ENCODE assay signal across 8 cellular contexts in genomic region chr7:47603514-47604255, GRCh38. TPM values are rescaled to one million over a fixed set of nuclear protein-coding genes. Genes with fewer than 3 reads are reported as not detected.
DNase-seq lines count a peak whose midpoint lies in the region; ATAC-seq, FAIRE-seq and TF ChIP-seq lines count a peak whose summit lies in the region.
"Not testable (repeated sequence)": the region's sequence is repeated elsewhere in the genome, so short reads cannot be mapped to it uniquely, and the experiment has no call there.
"Had no signal": no experiment of that assay in that cellular context is flagged by ENCODE, and none has a peak within 500 bp of the region (broad histone marks: within the 10 kb centered on the region; RNA-seq: fewer than 3 reads in every experiment).

No MANE protein-coding gene starts in this region.

- peak overlapping the region; percentile 92 for H3K23ac ChIP-seq in IMR-90 (ENCODE audit: low read depth, low read length)

- H2BK15ac ChIP-seq in IMR-90 (ENCODE audit: low read depth, low read length) = peak overlapping the region; percentile 90; the same call in 2 of the 3 replicates

- H3K9me1 ChIP-seq in IMR-90 (ENCODE audit: insufficient read depth, low read length) = peaks cover 30% of the 10 kb centered on the region

- CTCF ChIA-PET in A549 (lab: Yijun Ruan, JAX) = interaction anchor here (0.7 to 1.6 kb wide), 7 partner anchors 17 to 337 kb away, joined by 3 to 5 read pairs (median 3); no protein-coding TSS in a partner anchor
- CTCF ChIA-PET in IMR-90 (lab: Yijun Ruan, JAX) = interaction anchor here (1.1 to 1.2 kb wide), 2 partner anchors 155 to 192 kb away, joined by 3 to 4 read pairs; no protein-coding TSS in a partner anchor

- peak overlapping the region; percentile 90 for H3K18ac ChIP-seq in IMR-90 (ENCODE audit: low read depth, low read length)

- peak overlapping the region; percentile 88 to 92 for H4K8ac ChIP-seq in IMR-90 (ENCODE audit: low read depth in 2 of 2, low read length in 2 of 2)

- peaks cover 70% of the 10 kb centered on the region for H3K4me1 Mint-ChIP-seq in chondrocyte (ENCODE audit: low read depth)
- peaks cover 39% of the 10 kb centered on the region for H3K4me1 Mint-ChIP-seq in nephron

- H3K9me3 Mint-ChIP-seq in chondrocyte (ENCODE audit: low read depth); nephron: not testable (repeated sequence)

- H3K79me1 ChIP-seq in IMR-90 (ENCODE audit: low read depth in 1 of 2, low read length in 2 of 2) = peaks cover 0 to 17% of the 10 kb centered on the region in 2 experiments; a peak in 1 of 4 replicates

- not testable (repeated sequence) for TF ChIP-seq POLR2A in A549 (IDR thresholded peaks at IDR 0.05; ENCODE audit: low read length); IMR-90 (IDR thresholded peaks at IDR 0.05; ENCODE audit: low read depth, low read length); stomach (IDR thresholded peaks at IDR 0.05)

- ATAC-seq in A549; IMR-90 (ENCODE audit: low read depth): not testable (repeated sequence)

- TF ChIP-seq CTCF in A549 (IDR thresholded peaks at IDR 0.05); IMR-90 (conservative IDR thresholded peaks at IDR 0.05; ENCODE audit: low read depth, low read length); chondrocyte (IDR thresholded peaks at IDR 0.05); liver (IDR thresholded peaks at IDR 0.05; ENCODE audit: low read depth, low read length, missing input control); nephron (IDR thresholded peaks at IDR 0.05; ENCODE audit: unreplicated experiment in 3 of 3); stomach (IDR thresholded peaks at IDR 0.05): not testable (repeated sequence)

- H3K4me1 ChIP-seq in A549 (peaks cover 95% of the 10 kb centered on the region), IMR-90 (ENCODE audit: control insufficient read depth, insufficient read depth, low read length) (peaks cover 39% of the 10 kb centered on the region), SJSA1 (replicated peaks) (peaks cover 74% of the 10 kb centered on the region), liver (ENCODE audit: control insufficient read depth in 4 of 4, insufficient read depth in 4 of 4, low read length in 3 of 4) (peaks cover 7 to 64% (median 58%) of the 10 kb centered on the region in 4 donors), stomach (peaks cover 26 to 54% (median 43%) of the 10 kb centered on the region in 4 donors)

- peak overlapping the region; percentile 85 for H3K27ac Mint-ChIP-seq in chondrocyte (ENCODE audit: unreplicated experiment)
- H3K27ac Mint-ChIP-seq in nephron = peak overlapping the region in 2 of 3 experiments; percentile 88 to 90

- peak overlapping the region; percentile 94 for H3K4ac ChIP-seq in IMR-90 (ENCODE audit: low read depth, low read length)

- not testable (repeated sequence) for TF ChIP-seq EP300 in A549 (IDR thresholded peaks at IDR 0.05); stomach (IDR thresholded peaks at IDR 0.05)

- H3K36me3 Mint-ChIP-seq in chondrocyte (ENCODE audit: low read depth); nephron (ENCODE audit: low read depth): not testable (repeated sequence)

- H3K9me3 ChIP-seq in A549; IMR-90 (ENCODE audit: control insufficient read depth, insufficient read depth, low read length); SJSA1 (replicated peaks); liver (ENCODE audit: control insufficient read depth in 4 of 4, low read length in 3 of 4); stomach: not testable (repeated sequence)

- not testable (repeated sequence) for FAIRE-seq in A549 (lab: Jason Lieb, UNC)

- H2AK5ac ChIP-seq in IMR-90 (ENCODE audit: low read depth, low read length) = peak overlapping the region; percentile 81

- H4K20me1 ChIP-seq in IMR-90 (ENCODE audit: insufficient read depth, low read length) = not testable (repeated sequence)

- dilution Hi-C loops in IMR-90 (cut with HindIII; ENCODE audit: low sequenced_read_pairs, unreplicated experiment) = not testable (repeated sequence)

- H4K5ac ChIP-seq in IMR-90 (ENCODE audit: low read depth, low read length) = peak overlapping the region; percentile 88; the same call in 1 of the 2 replicates

- peak overlapping the region; percentile 94; the same call in 1 of the 2 replicates for H3K56ac ChIP-seq in IMR-90 (ENCODE audit: extremely low read depth, insufficient read depth, low read length)

- not testable (repeated sequence) for H3K9ac ChIP-seq in IMR-90 (ENCODE audit: low read depth, low read length); liver (ENCODE audit: low read depth in 1 of 2, low read length in 2 of 2)

- not testable (repeated sequence) for BruUV-seq in IMR-90 (replicated peaks; lab: Mats Ljungman, UMichigan)

- H2AK9ac ChIP-seq in IMR-90 (replicated peaks; ENCODE audit: low read depth, low read length, poor library complexity) = not testable (repeated sequence)

- not testable (repeated sequence) for H3K4me3 ChIP-seq in A549; IMR-90 (ENCODE audit: insufficient read depth, low read depth, low read length); SJSA1; liver (ENCODE audit: low read depth in 1 of 3, low read length in 3 of 3); stomach

- H3K4me3 Mint-ChIP-seq in chondrocyte (ENCODE audit: unreplicated experiment); nephron: not testable (repeated sequence)

- POLR2A ChIA-PET in A549 (lab: Yijun Ruan, JAX) = interaction anchor here (1.0 to 1.2 kb wide), 4 partner anchors 11 to 180 kb away, joined by 3 read pairs; partner anchors contain the start of gene TNS3
- POLR2A ChIA-PET in IMR-90 (lab: Charles Lee; ENCODE audit: unreplicated experiment) = not testable (repeated sequence)

- H2BK5ac ChIP-seq in IMR-90 (ENCODE audit: low read depth, low read length, poor library complexity, severe bottlenecking) = peak overlapping the region; percentile 94

- H3K36me3 ChIP-seq in IMR-90 (ENCODE audit: control insufficient read depth, insufficient read depth, low read length); SJSA1; liver (ENCODE audit: control insufficient read depth in 4 of 4, insufficient read depth in 3 of 4, low read depth in 1 of 4, low read length in 3 of 4); stomach: not testable (repeated sequence)

- intact Hi-C loops in IMR-90 (cut with micrococcal nuclease) = loop anchor here (2.0 to 5.0 kb wide), 2 partner anchors 23 to 184 kb away; no protein-coding TSS in a partner anchor
- intact Hi-C loops in stomach (cut with DNase I; ENCODE audit: low total_unique reads) = not testable (repeated sequence)

- 86% methylated on average over 13 of the region's 13 CpGs for WGBS in A549 (ENCODE audit: missing lambda C conversion rate)
- WGBS in IMR-90 (ENCODE audit: extremely low coverage in 2 of 2, insufficient read length in 1 of 2), 2 experiments = 99% methylated on average over 11 of the region's 13 CpGs; no CpG with 5 or more reads in 1 of the 2 experiments
- 84% methylated on average over 13 of the region's 13 CpGs for WGBS in liver
- WGBS in stomach, 5 donors = 79 to 83% (median 81%) methylated on average over 13 of the region's 13 CpGs

- H3K27ac ChIP-seq in A549 (peak overlapping the region; percentile 99), IMR-90 (ENCODE audit: insufficient read depth, low read length) (peak overlapping the region; percentile 95; the same call in 1 of the 2 replicates), SJSA1 (peak overlapping the region; percentile 82), liver (ENCODE audit: low read depth in 1 of 2, low read length in 2 of 2) (peak overlapping the region; percentile 77 to 79), stomach (peak overlapping the region in 3 of 5 donors; percentile 46 to 78 (median 72))

- H2AFZ ChIP-seq in IMR-90 (replicated peaks; ENCODE audit: low read length, poor library complexity) = not testable (repeated sequence)

- H4K91ac ChIP-seq in IMR-90 (ENCODE audit: insufficient read depth, low read depth, low read length) = peak overlapping the region; percentile 98

- peak in 1 of 2 experiments; percentile 53 for DNase-seq in A549 (ENCODE audit: low read depth in 1 of 2, low spot score in 1 of 2)
- DNase-seq in IMR-90; SJSA1 (ENCODE audit: low read depth in 1 of 2, low spot score in 2 of 2); chondrocyte (ENCODE audit: low spot score); stomach: not testable (repeated sequence)

- H3K27me3 ChIP-seq in IMR-90 (ENCODE audit: control insufficient read depth, insufficient read depth, low read length); SJSA1 (replicated peaks); liver (ENCODE audit: control insufficient read depth in 4 of 4, insufficient read depth in 4 of 4, low read length in 3 of 4); stomach: not testable (repeated sequence)

- in situ Hi-C loops in IMR-90 (cut with MboI; ENCODE audit: low sequenced_read_pairs) = not testable (repeated sequence)

- H2BK120ac ChIP-seq in IMR-90 (ENCODE audit: low read depth, low read length) = peak overlapping the region; percentile 98

- peak overlapping the region; percentile 82 for H3K14ac ChIP-seq in IMR-90 (replicated peaks; ENCODE audit: low read depth, low read length)

- TF ChIP-seq RAD21 in A549 (conservative IDR thresholded peaks at IDR 0.05 in 1 of 2, IDR thresholded peaks at IDR 0.05 in 1 of 2); IMR-90 (IDR thresholded peaks at IDR 0.05; ENCODE audit: low read length); liver (IDR thresholded peaks at IDR 0.05): not testable (repeated sequence)

- peak overlapping the region; percentile 97 for H2BK20ac ChIP-seq in IMR-90 (ENCODE audit: low read depth, low read length)

- H3K27me3 Mint-ChIP-seq in chondrocyte (ENCODE audit: low read depth); nephron (ENCODE audit: low read depth): not testable (repeated sequence)

- peak overlapping the region; percentile 65 for H3K4me2 ChIP-seq in A549
- H3K4me2 ChIP-seq in IMR-90 (ENCODE audit: low read depth, low read length) = not testable (repeated sequence)

RNA-seq across cellular contexts. Expression of gene TNS3, which starts 21.8 kb away (rescaled TPM):
- polyA plus RNA-seq in A549 (2011; rRNA removed) (134 and 137 TPM in 2 replicates), A549 (2017; fragmentation: RNase III; extraction: RNeasy Plus Mini Kit Qiagen cat#74134 plus additional on column Dnase treatment) (107 to 122 TPM (median 107 TPM) in 3 replicates), IMR-90 (2012; rRNA removed) (75.6 and 79.2 TPM in 2 replicates), liver (10 to 100 TPM; 16.8 to 31.2 TPM), stomach (10 to 100 TPM in 2 of 3 donors, 1 to 10 TPM in 1; 10.0 to 40.6 (median 25.8) TPM)
- 80.9 and 113 TPM in 2 replicates for polyA plus RNA-seq in A549 (2012; cell fraction: cytosol; rRNA removed)
- polyA plus RNA-seq in A549 (2012; cell fraction: nucleus; rRNA removed) = 217 and 283 TPM in 2 replicates
- polyA minus RNA-seq in A549 (2011; rRNA and poly(A)+ RNA removed) = 438 and 510 TPM in 2 replicates
- total RNA-seq in IMR-90 (2012; rRNA removed) (58.9 and 64.3 TPM in 2 replicates), chondrocyte (320 to 433 TPM (median 426 TPM) in 3 replicates), liver (100 to 1,000 TPM in 1 of 2 donors, 10 to 100 TPM in 1; 27.8 to 100 TPM), stomach (100 to 1,000 TPM in 1 of 5 donors, 10 to 100 TPM in 4; 30.1 to 105 (median 86.9) TPM)
- 45.5 and 62.9 TPM in 2 replicates for polyA plus RNA-seq in IMR-90 (2012; cell fraction: cytosol; rRNA removed)
- 103 and 160 TPM in 2 replicates for polyA plus RNA-seq in IMR-90 (2012; cell fraction: nucleus; rRNA removed; ENCODE audit: low replicate concordance)
- 56.9 and 92.5 TPM in 2 replicates for total RNA-seq in SJSA1 (2014; rRNA removed; shearing (Covaris generic))
- polyA plus RNA-seq: CD8-positive, alpha-beta memory T cell had no signal
